ENCODE assay signal across 7 cellular contexts in genomic region chr3:25367025-25367424, GRCh38.
"Had no signal": no experiment of that assay in that cellular context is flagged by ENCODE, and none has a peak within 500 bp of the region (broad histone marks: within the 10 kb centered on the region; RNA-seq: fewer than 3 reads in every experiment).

No MANE protein-coding gene starts in this region.

- H2AFZ ChIP-seq: GM23338 had no signal

- DNase-seq: H9, HCEC 1CT had no signal

- H3K4me1 Mint-ChIP-seq: H9, IgD-negative memory B cell had no signal

- H3K4me2 ChIP-seq: GM23338 had no signal

- H3K36me3 Mint-ChIP-seq: IgD-negative memory B cell had no signal

- ATAC-seq: GM23338 had no signal

- H3K4me3 ChIP-seq: GM23338 had no signal

- H3K9me3 Mint-ChIP-seq: GM23338 had no signal

- H3K4me3 Mint-ChIP-seq: GM23338, H9, IgD-negative memory B cell had no signal

- H3K27me3 Mint-ChIP-seq: IgD-negative memory B cell had no signal

- H3K27ac Mint-ChIP-seq: GM23338, H9, IgD-negative memory B cell had no signal

- FAIRE-seq: H1, H54, HTR-8/SVneo had no signal
